In the genomic region with DNA sequence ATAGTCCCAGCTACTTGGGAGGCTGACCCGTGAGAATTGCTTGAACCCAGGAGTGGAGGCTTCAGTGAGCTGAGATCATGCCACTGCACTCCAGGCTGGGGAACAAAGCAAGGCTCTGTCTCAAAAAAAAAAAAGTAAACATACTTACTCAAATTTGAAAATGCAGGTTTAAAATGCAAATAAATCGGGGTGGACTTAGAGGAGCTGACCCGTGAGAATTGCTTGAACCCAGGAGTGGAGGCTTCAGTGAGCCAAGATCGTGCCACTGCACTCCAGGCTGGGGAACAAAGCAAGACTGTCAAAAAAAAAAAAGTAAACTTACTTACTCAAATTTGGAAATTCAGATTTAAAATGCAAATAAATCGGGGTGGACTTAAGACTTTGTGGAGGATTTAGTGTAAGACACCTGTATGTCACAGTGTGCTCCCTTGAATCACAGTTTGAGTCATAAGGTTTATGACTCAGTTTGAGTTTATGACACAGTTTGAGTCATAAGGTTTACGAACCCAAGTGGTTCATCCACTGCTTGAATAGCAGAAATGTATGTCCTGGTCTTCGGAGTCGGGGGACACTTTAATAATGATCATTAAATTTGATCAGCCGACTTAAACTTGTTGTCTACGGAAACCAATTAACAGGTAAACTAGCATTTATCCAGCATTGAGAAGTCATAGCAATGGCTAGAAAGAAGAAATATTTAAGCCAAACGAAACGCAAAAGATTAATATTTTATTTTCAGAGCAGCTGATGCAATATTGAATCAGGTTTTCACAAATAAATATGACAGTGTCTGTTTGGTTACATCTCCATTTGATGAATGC, we compare ENCODE assay signal across 1 cellular context.
TF ChIP-seq lines count a peak whose summit lies in the region.

No MANE protein-coding gene starts in this region.

TF ChIP-seq in HEK293, 187 proteins besides CTCF, POLR2A, EP300 and RAD21 (continued from another document and continues in another):
- TF ChIP-seq ZSCAN30 (tag by site-specific recombination; IDR thresholded peaks at IDR 0.05) = no peak
- TF ChIP-seq PRDM6 (tag by site-specific recombination; IDR thresholded peaks at IDR 0.05) = 0 out of 2 replicates have a peak, but pooled peaks have one; percentile 37
- TF ChIP-seq MYNN (tag by site-specific recombination; IDR thresholded peaks at IDR 0.05; ENCODE audit: borderline replicate concordance) = no peak
- no peak for TF ChIP-seq ZNF26 (tag by site-specific recombination; IDR thresholded peaks at IDR 0.05)
- no peak for TF ChIP-seq ZNF610 (tag by site-specific recombination; IDR thresholded peaks at IDR 0.05; ENCODE audit: borderline replicate concordance)
- no peak for TF ChIP-seq ZNF529 (tag by site-specific recombination; IDR thresholded peaks at IDR 0.05; ENCODE audit: insufficient replicate concordance)
- TF ChIP-seq ZSCAN23 (tag by site-specific recombination; IDR thresholded peaks at IDR 0.05) = no peak
- no peak for TF ChIP-seq ZNF701 (tag by site-specific recombination; IDR thresholded peaks at IDR 0.05)
- TF ChIP-seq EGR2 (tag by site-specific recombination; IDR thresholded peaks at IDR 0.05; ENCODE audit: low read depth) = no peak
- TF ChIP-seq ZBTB10 (tag by site-specific recombination; IDR thresholded peaks at IDR 0.05) = no peak
- no peak for TF ChIP-seq ZNF837 (tag by site-specific recombination; IDR thresholded peaks at IDR 0.05)
- peak; percentile 81 for TF ChIP-seq ZNF366 (tag by site-specific recombination; conservative IDR thresholded peaks at IDR 0.05)
- TF ChIP-seq TSHZ1 (tag by site-specific recombination; IDR thresholded peaks at IDR 0.05; ENCODE audit: borderline replicate concordance) = peak; percentile 58; the same call in 1 of the 2 replicates
- TF ChIP-seq GLIS1 (tag by site-specific recombination; IDR thresholded peaks at IDR 0.05) = no peak
- no peak for TF ChIP-seq ZNF792 (tag by site-specific recombination; IDR thresholded peaks at IDR 0.05)
- TF ChIP-seq ZIC2 (tag by site-specific recombination; IDR thresholded peaks at IDR 0.05) = peak; percentile 29
- TF ChIP-seq OVOL3 (tag by site-specific recombination; IDR thresholded peaks at IDR 0.05) = no peak
- TF ChIP-seq SP3 (tag by site-specific recombination; IDR thresholded peaks at IDR 0.05) = 0 out of 2 replicates have a peak, but pooled peaks have one; percentile 17
- TF ChIP-seq ZFP37 (tag by site-specific recombination; IDR thresholded peaks at IDR 0.05) = no peak
- TF ChIP-seq GLIS2 (tag by site-specific recombination; IDR thresholded peaks at IDR 0.05) = no peak
- TF ChIP-seq, protein P1, sequence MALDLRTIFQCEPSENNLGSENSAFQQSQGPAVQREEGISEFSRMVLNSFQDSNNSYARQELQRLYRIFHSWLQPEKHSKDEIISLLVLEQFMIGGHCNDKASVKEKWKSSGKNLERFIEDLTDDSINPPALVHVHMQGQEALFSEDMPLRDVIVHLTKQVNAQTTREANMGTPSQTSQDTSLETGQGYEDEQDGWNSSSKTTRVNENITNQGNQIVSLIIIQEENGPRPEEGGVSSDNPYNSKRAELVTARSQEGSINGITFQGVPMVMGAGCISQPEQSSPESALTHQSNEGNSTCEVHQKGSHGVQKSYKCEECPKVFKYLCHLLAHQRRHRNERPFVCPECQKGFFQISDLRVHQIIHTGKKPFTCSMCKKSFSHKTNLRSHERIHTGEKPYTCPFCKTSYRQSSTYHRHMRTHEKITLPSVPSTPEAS (tag by site-specific recombination; IDR thresholded peaks at IDR 0.05) = 0 out of 2 replicates have a peak, but pooled peaks have one; percentile 8
- TF ChIP-seq ZNF677 (tag by site-specific recombination; IDR thresholded peaks at IDR 0.05) = no peak
- no peak for TF ChIP-seq ZNF658 (tag by site-specific recombination; IDR thresholded peaks at IDR 0.05)
- TF ChIP-seq HOXD13 (CRISPR knock-in tag; IDR thresholded peaks at IDR 0.05; ENCODE audit: borderline replicate concordance) = no peak
- no peak for TF ChIP-seq ZNF16 (tag by site-specific recombination; IDR thresholded peaks at IDR 0.05; ENCODE audit: low read depth)
- TF ChIP-seq ZNF747 (tag by site-specific recombination; IDR thresholded peaks at IDR 0.05) = no peak
- no peak for TF ChIP-seq KLF7 (tag by site-specific recombination; IDR thresholded peaks at IDR 0.05; ENCODE audit: borderline replicate concordance)
- no peak for TF ChIP-seq ZNF561 (tag by site-specific recombination; IDR thresholded peaks at IDR 0.05; ENCODE audit: borderline replicate concordance)
- peak; percentile 94 for TF ChIP-seq ZNF629 (tag by site-specific recombination; IDR thresholded peaks at IDR 0.05)
- TF ChIP-seq, protein P2, sequence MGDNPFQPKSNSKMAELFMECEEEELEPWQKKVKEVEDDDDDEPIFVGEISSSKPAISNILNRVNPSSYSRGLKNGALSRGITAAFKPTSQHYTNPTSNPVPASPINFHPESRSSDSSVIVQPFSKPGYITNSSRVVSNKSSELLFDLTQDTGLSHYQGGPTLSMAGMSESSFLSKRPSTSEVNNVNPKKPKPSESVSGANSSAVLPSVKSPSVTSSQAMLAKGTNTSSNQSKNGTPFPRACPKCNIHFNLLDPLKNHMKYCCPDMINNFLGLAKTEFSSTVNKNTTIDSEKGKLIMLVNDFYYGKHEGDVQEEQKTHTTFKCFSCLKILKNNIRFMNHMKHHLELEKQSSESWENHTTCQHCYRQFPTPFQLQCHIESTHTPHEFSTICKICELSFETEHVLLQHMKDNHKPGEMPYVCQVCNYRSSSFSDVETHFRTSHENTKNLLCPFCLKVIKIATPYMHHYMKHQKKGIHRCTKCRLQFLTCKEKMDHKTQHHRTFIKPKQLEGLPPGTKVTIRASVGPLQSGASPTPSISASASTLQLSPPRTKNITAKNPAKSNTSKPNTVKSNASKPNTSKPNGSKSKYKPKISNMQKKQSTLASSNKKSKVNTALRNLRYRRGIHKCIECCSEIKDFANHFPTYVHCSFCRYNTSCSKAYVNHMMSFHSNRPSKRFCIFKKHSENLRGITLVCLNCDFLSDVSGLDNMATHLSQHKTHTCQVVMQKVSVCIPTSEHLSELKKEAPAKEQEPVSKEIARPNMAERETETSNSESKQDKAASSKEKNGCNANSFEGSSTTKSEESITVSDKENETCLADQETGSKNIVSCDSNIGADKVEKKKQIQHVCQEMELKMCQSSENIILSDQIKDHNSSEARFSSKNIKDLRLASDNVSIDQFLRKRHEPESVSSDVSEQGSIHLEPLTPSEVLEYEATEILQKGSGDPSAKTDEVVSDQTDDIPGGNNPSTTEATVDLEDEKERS (tag by site-specific recombination; IDR thresholded peaks at IDR 0.05) = no peak
- no peak for TF ChIP-seq ZFP3 (tag by site-specific recombination; IDR thresholded peaks at IDR 0.05; ENCODE audit: low read depth)
- TF ChIP-seq ZNF132 (tag by site-specific recombination; IDR thresholded peaks at IDR 0.05; ENCODE audit: borderline replicate concordance) = 0 out of 2 replicates have a peak, but pooled peaks have one; percentile 13
- TF ChIP-seq ZNF175 (tag by site-specific recombination; IDR thresholded peaks at IDR 0.05) = no peak
- TF ChIP-seq ZNF133 (tag by site-specific recombination; IDR thresholded peaks at IDR 0.05) = no peak
- TF ChIP-seq ZNF530 (tag by site-specific recombination; IDR thresholded peaks at IDR 0.05; ENCODE audit: low read depth) = no peak
- peak; percentile 63 for TF ChIP-seq ZNF660 (tag by site-specific recombination; IDR thresholded peaks at IDR 0.05)
- no peak for TF ChIP-seq ZNF426 (tag by site-specific recombination; IDR thresholded peaks at IDR 0.05)
- TF ChIP-seq, protein P3, sequence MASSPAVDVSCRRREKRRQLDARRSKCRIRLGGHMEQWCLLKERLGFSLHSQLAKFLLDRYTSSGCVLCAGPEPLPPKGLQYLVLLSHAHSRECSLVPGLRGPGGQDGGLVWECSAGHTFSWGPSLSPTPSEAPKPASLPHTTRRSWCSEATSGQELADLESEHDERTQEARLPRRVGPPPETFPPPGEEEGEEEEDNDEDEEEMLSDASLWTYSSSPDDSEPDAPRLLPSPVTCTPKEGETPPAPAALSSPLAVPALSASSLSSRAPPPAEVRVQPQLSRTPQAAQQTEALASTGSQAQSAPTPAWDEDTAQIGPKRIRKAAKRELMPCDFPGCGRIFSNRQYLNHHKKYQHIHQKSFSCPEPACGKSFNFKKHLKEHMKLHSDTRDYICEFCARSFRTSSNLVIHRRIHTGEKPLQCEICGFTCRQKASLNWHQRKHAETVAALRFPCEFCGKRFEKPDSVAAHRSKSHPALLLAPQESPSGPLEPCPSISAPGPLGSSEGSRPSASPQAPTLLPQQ (tag by site-specific recombination; IDR thresholded peaks at IDR 0.05) = peak; percentile 49
- no peak for TF ChIP-seq ZNF157 (tag by site-specific recombination; IDR thresholded peaks at IDR 0.05)
- TF ChIP-seq ZBTB20 (tag by site-specific recombination; IDR thresholded peaks at IDR 0.05) = peak; percentile 17; the same call in 1 of the 2 replicates
- no peak for TF ChIP-seq ZNF391 (tag by site-specific recombination; IDR thresholded peaks at IDR 0.05; ENCODE audit: borderline replicate concordance, low read depth)
- no peak for TF ChIP-seq ZNF785 (tag by site-specific recombination; IDR thresholded peaks at IDR 0.05)
- no peak for TF ChIP-seq ZBTB44 (tag by site-specific recombination; IDR thresholded peaks at IDR 0.05)
